ENCODE assay signal across 22 cellular contexts in the genomic region with DNA sequence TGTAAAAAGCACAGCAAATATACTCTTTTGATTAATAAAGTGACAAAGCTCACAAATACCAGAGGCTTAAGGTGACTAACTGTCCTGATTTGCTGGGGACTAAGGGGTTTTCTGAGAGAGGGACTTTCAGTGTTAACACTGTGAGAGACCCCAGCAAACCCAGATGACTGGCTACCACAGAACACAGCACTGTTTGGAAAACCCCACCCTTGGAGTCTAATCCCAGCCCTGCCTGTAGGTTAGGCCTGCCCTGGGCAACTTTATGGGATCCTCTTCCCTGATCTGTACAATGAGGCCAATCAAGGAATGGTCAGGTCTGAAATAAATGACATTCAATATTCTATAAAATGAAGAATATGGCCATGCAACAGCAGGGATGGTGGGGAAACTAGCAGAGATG. TPM values are rescaled to one million over a fixed set of nuclear protein-coding genes. Genes with fewer than 3 reads are reported as not detected.
DNase-seq lines count a peak whose midpoint lies in the region; ATAC-seq and TF ChIP-seq lines count a peak whose summit lies in the region.
"Had no signal": no experiment of that assay in that cellular context is flagged by ENCODE, and none has a peak within 500 bp of the region (broad histone marks: within the 10 kb centered on the region; RNA-seq: fewer than 3 reads in every experiment).

No MANE protein-coding gene starts in this region.

- H3K9me1 ChIP-seq in IMR-90 (ENCODE audit: insufficient read depth, low read length): no peaks in the 10 kb centered on the region

- H3K4me2 ChIP-seq in IMR-90 (ENCODE audit: low read depth, low read length): no peak overlapping the region
- H3K4me2 ChIP-seq: A549; BLaER1 treated with 17β-estradiol and CSF1 and Interleukin-3, amounts not matched to agents 10 nM and 100 nM; GM23338 had no signal

- H3K23ac ChIP-seq in IMR-90 (ENCODE audit: low read depth, low read length): no peak overlapping the region

- no peak overlapping the region for H4K8ac ChIP-seq in IMR-90 (ENCODE audit: low read depth in 2 of 2, low read length in 2 of 2)

- no peak for TF ChIP-seq EP300 in esophagus muscularis mucosa (IDR thresholded peaks at IDR 0.05)

- no peak overlapping the region for H3K9ac ChIP-seq in IMR-90 (ENCODE audit: low read depth, low read length)
- H3K9ac ChIP-seq: BLaER1 treated with 17β-estradiol and CSF1 and Interleukin-3, amounts not matched to agents 10 nM and 100 nM had no signal

- peaks cover 18% of the 10 kb centered on the region for H3K36me3 Mint-ChIP-seq in mesothelial cell of epicardium
- no peaks in the 10 kb centered on the region for H3K36me3 Mint-ChIP-seq in naive thymus-derived CD4-positive, alpha-beta T cell
- no peaks in the 10 kb centered on the region for H3K36me3 Mint-ChIP-seq in CD4-positive, alpha-beta T cell (ENCODE audit: low read depth)
- H3K36me3 Mint-ChIP-seq: CD14-positive monocyte; CD4-positive, alpha-beta memory T cell had no signal

- H3K4me3 Mint-ChIP-seq in mesothelial cell of epicardium: no peak overlapping the region
- H3K4me3 Mint-ChIP-seq in naive thymus-derived CD4-positive, alpha-beta T cell: no peak overlapping the region
- no peak overlapping the region for H3K4me3 Mint-ChIP-seq in CD4-positive, alpha-beta T cell
- H3K4me3 Mint-ChIP-seq: CD14-positive monocyte; CD4-positive, alpha-beta memory T cell; GM23338; H9 had no signal

- H3K4me1 Mint-ChIP-seq in mesothelial cell of epicardium: peaks cover 36% of the 10 kb centered on the region
- peaks cover 0 to 8% (median 4%) of the 10 kb centered on the region in 7 donors for H3K4me1 Mint-ChIP-seq in naive thymus-derived CD4-positive, alpha-beta T cell
- H3K4me1 Mint-ChIP-seq in CD4-positive, alpha-beta T cell (ENCODE audit: low read depth): no peaks in the 10 kb centered on the region
- H3K4me1 Mint-ChIP-seq: CD14-positive monocyte had no signal

- no peak for TF ChIP-seq RAD21 in IMR-90 (IDR thresholded peaks at IDR 0.05; ENCODE audit: low read length)

- no peak overlapping the region for H2AFZ ChIP-seq in IMR-90 (replicated peaks; ENCODE audit: low read length, poor library complexity)
- H2AFZ ChIP-seq: GM23338 had no signal

- no peaks in the 10 kb centered on the region for H3K79me1 ChIP-seq in IMR-90 (ENCODE audit: low read depth in 1 of 2, low read length in 2 of 2)

- H3K4me1 ChIP-seq in IMR-90 (ENCODE audit: control insufficient read depth, insufficient read depth, low read length) (peaks cover 5% of the 10 kb centered on the region), esophagus muscularis mucosa (peaks cover 0 to 10% (median 4%) of the 10 kb centered on the region in 4 donors)
- H3K4me1 ChIP-seq in naive thymus-derived CD4-positive, alpha-beta T cell (ENCODE audit: control insufficient read depth in 2 of 2, insufficient read depth in 2 of 2, low read length in 2 of 2): no peaks in the 10 kb centered on the region
- H3K4me1 ChIP-seq: A549; BE2C; BLaER1 treated with 17β-estradiol and CSF1 and Interleukin-3, amounts not matched to agents 10 nM and 100 nM had no signal

- no peak for DNase-seq in IMR-90
- peak; percentile 57 for DNase-seq in esophagus muscularis mucosa (ENCODE audit: extremely low spot score)
- no peak for DNase-seq in mesothelial cell of epicardium (ENCODE audit: low spot score in 2 of 2, unreplicated experiment in 2 of 2)
- DNase-seq in naive thymus-derived CD4-positive, alpha-beta T cell: no peak
- DNase-seq in NCI-H446 treated with DMSO at 0.1 percent for 48 hours (lab: John Stamatoyannopoulos, UW): no peak
- DNase-seq in CD4-positive, alpha-beta T cell: no peak
- DNase-seq: 8988T; ACHN; BE2C; Calu3; CD4-positive, alpha-beta memory T cell; COR-L47; DMS79 treated with DMSO at 0.1 percent for 48 hours; GF-D8; H9 had no signal

- H3K14ac ChIP-seq in IMR-90 (replicated peaks; ENCODE audit: low read depth, low read length): no peak overlapping the region

- H2BK20ac ChIP-seq in IMR-90 (ENCODE audit: low read depth, low read length): peak overlapping the region; percentile 14; the same call in 1 of the 2 replicates

- no peak overlapping the region for H3K4me3 ChIP-seq in IMR-90 (ENCODE audit: insufficient read depth, low read depth, low read length)
- H3K4me3 ChIP-seq in esophagus muscularis mucosa: no peak overlapping the region
- no peak overlapping the region for H3K4me3 ChIP-seq in naive thymus-derived CD4-positive, alpha-beta T cell (ENCODE audit: low read length)
- H3K4me3 ChIP-seq: A549; BLaER1 treated with 17β-estradiol and CSF1 and Interleukin-3, amounts not matched to agents 10 nM and 100 nM; GM23338 had no signal

- peak; percentile 42; the same call in 1 of the 2 replicates for ATAC-seq in IMR-90 (ENCODE audit: low read depth)
- no peak for ATAC-seq in naive thymus-derived CD4-positive, alpha-beta T cell
- ATAC-seq in CD4-positive, alpha-beta T cell (ENCODE audit: poor library complexity): no peak
- ATAC-seq: A549, GM23338, HCT116 had no signal

- no peaks in the 10 kb centered on the region for H4K20me1 ChIP-seq in IMR-90 (ENCODE audit: insufficient read depth, low read length)
- H4K20me1 ChIP-seq: BLaER1 treated with 17β-estradiol and CSF1 and Interleukin-3, amounts not matched to agents 10 nM and 100 nM had no signal

- H3K27ac Mint-ChIP-seq in mesothelial cell of epicardium: peak overlapping the region; percentile 69
- no peak overlapping the region for H3K27ac Mint-ChIP-seq in naive thymus-derived CD4-positive, alpha-beta T cell
- no peak overlapping the region for H3K27ac Mint-ChIP-seq in CD4-positive, alpha-beta T cell
- H3K27ac Mint-ChIP-seq: CD14-positive monocyte; CD4-positive, alpha-beta memory T cell; GM23338; H9 had no signal

- no peak overlapping the region for H3K56ac ChIP-seq in IMR-90 (ENCODE audit: extremely low read depth, insufficient read depth, low read length)

- TF ChIP-seq POLR2A in IMR-90 (IDR thresholded peaks at IDR 0.05; ENCODE audit: low read depth, low read length) (no peak), esophagus muscularis mucosa (IDR thresholded peaks at IDR 0.05; ENCODE audit: low read depth) (no peak)

- H2AK9ac ChIP-seq in IMR-90 (replicated peaks; ENCODE audit: low read depth, low read length, poor library complexity): no peak overlapping the region

- peaks cover 1% of the 10 kb centered on the region; the same call in 1 of the 2 replicates for H3K27me3 ChIP-seq in IMR-90 (ENCODE audit: control insufficient read depth, insufficient read depth, low read length)
- no peaks in the 10 kb centered on the region for H3K27me3 ChIP-seq in esophagus muscularis mucosa
- no peaks in the 10 kb centered on the region for H3K27me3 ChIP-seq in naive thymus-derived CD4-positive, alpha-beta T cell (ENCODE audit: control insufficient read depth in 2 of 2, insufficient read depth in 2 of 2, low read length in 2 of 2)
- no peaks in the 10 kb centered on the region for H3K27me3 ChIP-seq in CD4-positive, alpha-beta T cell (ENCODE audit: control insufficient read depth, insufficient read depth, low read length)
- H3K27me3 ChIP-seq: BE2C; BLaER1 treated with 17β-estradiol and CSF1 and Interleukin-3, amounts not matched to agents 10 nM and 100 nM had no signal

- intact Hi-C loops in IMR-90 (cut with micrococcal nuclease): no loop called here
- intact Hi-C loops in esophagus muscularis mucosa (cut with DNase I): no loop called here
- intact Hi-C loops in naive thymus-derived CD4-positive, alpha-beta T cell (cut with micrococcal nuclease): no loop called here
- intact Hi-C loops in CD4-positive, alpha-beta T cell (cut with DNase I, micrococcal nuclease): no loop called here

- no peak overlapping the region for H2AK5ac ChIP-seq in IMR-90 (ENCODE audit: low read depth, low read length)

- H3K36me3 ChIP-seq in IMR-90 (ENCODE audit: control insufficient read depth, insufficient read depth, low read length): no peaks in the 10 kb centered on the region
- no peaks in the 10 kb centered on the region for H3K36me3 ChIP-seq in esophagus muscularis mucosa
- H3K36me3 ChIP-seq in naive thymus-derived CD4-positive, alpha-beta T cell (ENCODE audit: control insufficient read depth in 2 of 3, insufficient read depth in 3 of 3, low read length in 3 of 3): no peaks in the 10 kb centered on the region
- H3K36me3 ChIP-seq: BE2C; BLaER1 treated with 17β-estradiol and CSF1 and Interleukin-3, amounts not matched to agents 10 nM and 100 nM had no signal

- in situ Hi-C loops in IMR-90 (cut with MboI; ENCODE audit: low sequenced_read_pairs): no loop called here

- H2BK15ac ChIP-seq in IMR-90 (ENCODE audit: low read depth, low read length): no peak overlapping the region

- H3K27ac ChIP-seq in IMR-90 (ENCODE audit: insufficient read depth, low read length) (peak overlapping the region; percentile 14; the same call in 1 of the 2 replicates), esophagus muscularis mucosa (replicated peaks in 1 of 4) (peak overlapping the region in 1 of 4 donors; percentile 55)
- no peak overlapping the region for H3K27ac ChIP-seq in naive thymus-derived CD4-positive, alpha-beta T cell (ENCODE audit: low read depth, low read length)
- no peak overlapping the region for H3K27ac ChIP-seq in CD4-positive, alpha-beta T cell (ENCODE audit: low read depth, low read length)
- H3K27ac ChIP-seq: A549; BLaER1 treated with 17β-estradiol and CSF1 and Interleukin-3, amounts not matched to agents 10 nM and 100 nM had no signal

- no peak overlapping the region for H2BK120ac ChIP-seq in IMR-90 (ENCODE audit: low read depth, low read length)

- H2BK5ac ChIP-seq in IMR-90 (ENCODE audit: low read depth, low read length, poor library complexity, severe bottlenecking): peak overlapping the region; percentile 1

- BruUV-seq in IMR-90 (replicated peaks; lab: Mats Ljungman, UMichigan): no TSS peak

- H4K5ac ChIP-seq in IMR-90 (ENCODE audit: low read depth, low read length): no peak overlapping the region

- CTCF ChIA-PET in IMR-90 (lab: Yijun Ruan, JAX): interaction anchor here (0.6 kb wide), 1 partner anchor 400 kb away, joined by 3 read pairs; no protein-coding TSS in a partner anchor
- CTCF ChIA-PET in naive thymus-derived CD4-positive, alpha-beta T cell (lab: Charles Lee): no interaction called here
- CTCF ChIA-PET in CD4-positive, alpha-beta T cell (lab: Charles Lee): no interaction called here

- POLR2A ChIA-PET in IMR-90 (lab: Charles Lee; ENCODE audit: unreplicated experiment): no interaction called here
- POLR2A ChIA-PET in naive thymus-derived CD4-positive, alpha-beta T cell (lab: Charles Lee): no interaction called here
- POLR2A ChIA-PET in CD4-positive, alpha-beta T cell (lab: Charles Lee): no interaction called here

- no peak overlapping the region for H4K91ac ChIP-seq in IMR-90 (ENCODE audit: insufficient read depth, low read depth, low read length)

- dilution Hi-C loops in IMR-90 (cut with HindIII; ENCODE audit: low sequenced_read_pairs, unreplicated experiment): no loop called here

- H3K9me3 ChIP-seq in IMR-90 (ENCODE audit: control insufficient read depth, insufficient read depth, low read length): no peaks in the 10 kb centered on the region; the same call in 1 of the 2 replicates
- H3K9me3 ChIP-seq in esophagus muscularis mucosa: peaks cover 0 to 34% (median 22%) of the 10 kb centered on the region in 4 donors
- H3K9me3 ChIP-seq in naive thymus-derived CD4-positive, alpha-beta T cell (ENCODE audit: control insufficient read depth in 2 of 3, low read length in 3 of 3): no peaks in the 10 kb centered on the region
- H3K9me3 ChIP-seq in CD4-positive, alpha-beta T cell (ENCODE audit: control insufficient read depth, low read length): no peaks in the 10 kb centered on the region
- H3K9me3 ChIP-seq: BE2C had no signal

- H3K27me3 Mint-ChIP-seq in mesothelial cell of epicardium (ENCODE audit: low read depth): no peaks in the 10 kb centered on the region
- peaks cover 0 to 9% (median 4%) of the 10 kb centered on the region in 5 donors for H3K27me3 Mint-ChIP-seq in naive thymus-derived CD4-positive, alpha-beta T cell
- no peaks in the 10 kb centered on the region for H3K27me3 Mint-ChIP-seq in CD4-positive, alpha-beta T cell
- H3K27me3 Mint-ChIP-seq: CD4-positive, alpha-beta memory T cell had no signal

- H3K18ac ChIP-seq in IMR-90 (ENCODE audit: low read depth, low read length): no peak overlapping the region

- H3K4ac ChIP-seq in IMR-90 (ENCODE audit: low read depth, low read length): no peak overlapping the region

- TF ChIP-seq CTCF in IMR-90 (conservative IDR thresholded peaks at IDR 0.05; ENCODE audit: low read depth, low read length) (no peak), esophagus muscularis mucosa (IDR thresholded peaks at IDR 0.05) (no peak), mesothelial cell of epicardium (IDR thresholded peaks at IDR 0.05; ENCODE audit: unreplicated experiment) (no peak)
- TF ChIP-seq CTCF in CD4-positive, alpha-beta T cell (IDR thresholded peaks at IDR 0.05): no peak

- peaks cover 28% of the 10 kb centered on the region for H3K9me3 Mint-ChIP-seq in mesothelial cell of epicardium
- H3K9me3 Mint-ChIP-seq in naive thymus-derived CD4-positive, alpha-beta T cell: peaks cover 3 to 36% (median 15%) of the 10 kb centered on the region in 11 donors
- peaks cover 15% of the 10 kb centered on the region for H3K9me3 Mint-ChIP-seq in CD4-positive, alpha-beta T cell

RNA-seq across cellular contexts. Expression of a gene that starts 30.5 kb away (rescaled TPM):
- total RNA-seq in IMR-90 (2012; rRNA removed) (under 0.01 TPM in 1 of 2 replicates, not detected in the other), esophagus muscularis mucosa (not detected), mesothelial cell of epicardium (0.07 to 0.13 TPM (median 0.11 TPM) in 3 replicates)
- polyA plus RNA-seq in IMR-90 (2012; rRNA removed): 0.09 and 0.10 TPM in 2 replicates
- 0.03 TPM in 1 of 2 replicates, not detected in the other for polyA plus RNA-seq in IMR-90 (2012; cell fraction: cytosol; rRNA removed)
- polyA plus RNA-seq in IMR-90 (2012; cell fraction: nucleus; rRNA removed; ENCODE audit: low replicate concordance): 0.06 TPM in 1 of 2 replicates, not detected in the other
- total RNA-seq in naive thymus-derived CD4-positive, alpha-beta T cell: not detected
- polyA plus RNA-seq in naive thymus-derived CD4-positive, alpha-beta T cell: not detected
- total RNA-seq in CD4-positive, alpha-beta T cell: not detected
- total RNA-seq: Calu3; CD4-positive, alpha-beta memory T cell; Daoy; H4; H9 had no signal
- polyA plus RNA-seq: CD14-positive monocyte; CD4-positive, alpha-beta memory T cell had no signal
